Comparison of ENCODE assay signal across 21 cellular contexts in genomic region chr17:17081304-17081940, GRCh38. TPM values are rescaled to one million over a fixed set of nuclear protein-coding genes. Genes with fewer than 3 reads are reported as not detected.
A peak's percentile ranks its signal among the peaks of the same experiment; 100 is the strongest.
DNase-seq lines count a peak whose midpoint lies in the region; ATAC-seq, FAIRE-seq and TF ChIP-seq lines count a peak whose summit lies in the region.
"Had no signal": no experiment of that assay in that cellular context is flagged by ENCODE, and none has a peak within 500 bp of the region (broad histone marks: within the 10 kb centered on the region; RNA-seq: fewer than 3 reads in every experiment).

No MANE protein-coding gene starts in this region.

- ATAC-seq in K562, result no peak; the same call in 2 of the 3 replicates
- no peak for ATAC-seq in HG02610 (IDR thresholded peaks at IDR 0.05; ENCODE audit: unreplicated experiment)
- ATAC-seq in GM19328 (IDR thresholded peaks at IDR 0.05; ENCODE audit: unreplicated experiment), result no peak
- ATAC-seq: naive thymus-derived CD8-positive, alpha-beta T cell had no signal

- no peak for TF ChIP-seq RAD21 in K562 (CRISPR knock-in tag; conservative IDR thresholded peaks at IDR 0.05 in 1 of 2, IDR thresholded peaks at IDR 0.05 in 1 of 2)

- CTCF ChIA-PET in Calu3 (lab: Charles Lee) (no interaction called here), K562 (lab: Yijun Ruan, JAX; ENCODE audit: low intra/inter-chr PET ratio) (no interaction called here)

- no peaks in the 10 kb centered on the region for H3K79me2 ChIP-seq in K562 (ENCODE audit: control insufficient read depth, insufficient read depth, low read length)

- in situ Hi-C loops in K562 (cut with MboI), result no loop called here

- H3K27me3 ChIP-seq in K562 (ENCODE audit: control insufficient read depth in 2 of 2, insufficient read depth in 2 of 2, low read length in 2 of 2), result no peaks in the 10 kb centered on the region
- H3K27me3 ChIP-seq in skeletal muscle tissue (ENCODE audit: control insufficient read depth in 3 of 3, insufficient read depth in 3 of 3, low read length in 3 of 3), result no peaks in the 10 kb centered on the region

- POLR2A ChIA-PET in K562 (lab: Yijun Ruan, JAX), result interaction anchor here (0.6 to 0.7 kb wide), 2 partner anchors 21 to 69 kb away, joined by 3 to 5 read pairs; no protein-coding TSS in a partner anchor

- H3K9me3 Mint-ChIP-seq in Calu3 (ENCODE audit: low read depth, unreplicated experiment), result no peaks in the 10 kb centered on the region
- H3K9me3 Mint-ChIP-seq: activated CD4-positive, alpha-beta T cell treated with anti-CD3 and anti-CD28 coated beads, Interleukin-2, amount 10 ng/mL, durations not matched to agents 24 days and 14 days; CD8-positive, alpha-beta memory T cell; naive thymus-derived CD8-positive, alpha-beta T cell had no signal

- no peaks in the 10 kb centered on the region for H3K27me3 Mint-ChIP-seq in Calu3 (ENCODE audit: unreplicated experiment)
- H3K27me3 Mint-ChIP-seq: activated CD4-positive, alpha-beta T cell treated with anti-CD3 and anti-CD28 coated beads, Interleukin-2, amount 10 ng/mL, durations not matched to agents 24 days and 14 days; naive thymus-derived CD8-positive, alpha-beta T cell had no signal

- H3K4me1 ChIP-seq in K562 (replicated peaks in 1 of 2; ENCODE audit: control insufficient read depth in 2 of 2, insufficient read depth in 2 of 2, low read length in 2 of 2) (peaks cover 18 to 21% of the 10 kb centered on the region in 2 experiments; a peak in 4 of 5 replicates), skeletal muscle tissue (ENCODE audit: control insufficient read depth in 3 of 3, insufficient read depth in 3 of 3, low read length in 3 of 3) (peaks cover 45 to 73% (median 66%) of the 10 kb centered on the region in 3 donors)

- H3K9me1 ChIP-seq in K562 (ENCODE audit: control insufficient read depth, insufficient read depth, low read length), result no peaks in the 10 kb centered on the region

- H3K4me3 ChIP-seq in K562 (no peak overlapping the region), skeletal muscle tissue (ENCODE audit: low read length in 3 of 3) (no peak overlapping the region)
- H3K4me3 ChIP-seq: smooth muscle cell had no signal

- H3K27ac ChIP-seq in K562 (ENCODE audit: extremely low read depth, low read depth, low read length) (no peak overlapping the region), skeletal muscle tissue (ENCODE audit: low read depth, low read length) (peak overlapping the region; percentile 13)

- H2AFZ ChIP-seq in K562 (ENCODE audit: low read depth, low read length), result no peak overlapping the region

- peak overlapping the region; percentile 41 for H3K4me2 ChIP-seq in K562 (ENCODE audit: insufficient read depth, low read length)
- H3K4me2 ChIP-seq: smooth muscle cell had no signal

- H3K36me3 Mint-ChIP-seq in Calu3 (ENCODE audit: insufficient read depth, unreplicated experiment), result peaks cover 71% of the 10 kb centered on the region

- DNase-seq in Calu3, result no peak
- DNase-seq in K562 (ENCODE audit: extremely low read depth in 1 of 4, low spot score in 3 of 4), result peak in 1 of 4 experiments; percentile 5
- DNase-seq in islet precursor cell, result peak; percentile 46
- DNase-seq in DMS53 (lab: John Stamatoyannopoulos, UW), result no peak
- no peak for DNase-seq in GM12892 (ENCODE audit: insufficient read length)
- DNase-seq: activated CD4-positive, alpha-beta T cell treated with anti-CD3 and anti-CD28 coated beads, Interleukin-2, amount 10 ng/mL, durations not matched to agents 24 days and 14 days; activated CD8-positive, alpha-beta memory T cell treated with anti-CD3 and anti-CD28 coated beads, Interleukin-2, amount 50 U/mL, for 48 hours; activated gamma-delta T cell treated with Interleukin-2 at 50 U/mL for 16 hours; amniotic stem cell; cerebellar nuclear complex; hippocampal formation; NCI-H526; SHP77 treated with DMSO at 0.1 percent for 48 hours; stimulated activated CD8-positive, alpha-beta memory T cell treated with anti-CD3 and anti-CD28 coated beads, Interleukin-4, amount 100 ng/mL, for 48 hours had no signal

- no TSS peak for BruUV-seq in Calu3 (replicated peaks; lab: Mats Ljungman, UMichigan)
- no TSS peak for BruUV-seq in K562 (replicated peaks; lab: Mats Ljungman, UMichigan)

- H3K36me3 ChIP-seq in K562 (ENCODE audit: control insufficient read depth, insufficient read depth, low read length), result peaks cover 21% of the 10 kb centered on the region; the same call in 2 of the 3 replicates
- peaks cover 22 to 28% (median 25%) of the 10 kb centered on the region in 3 donors for H3K36me3 ChIP-seq in skeletal muscle tissue (ENCODE audit: control insufficient read depth in 3 of 3, insufficient read depth in 3 of 3, low read length in 3 of 3)

- peaks cover 25% of the 10 kb centered on the region for H3K4me1 Mint-ChIP-seq in Calu3 (ENCODE audit: low read depth, unreplicated experiment)

- intact Hi-C loops in Calu3 (cut with micrococcal nuclease; ENCODE audit: unreplicated experiment) (no loop called here), K562 (cut with micrococcal nuclease) (no loop called here)

- H3K9ac ChIP-seq in K562 (ENCODE audit: insufficient read depth in 1 of 2, low read depth in 2 of 2, low read length in 2 of 2) (0 out of 4 replicates have a peak overlapping the region, but pooled peaks of 1 of the 2 experiments have one; percentile 78), skeletal muscle tissue (ENCODE audit: low read depth in 1 of 3, low read length in 3 of 3) (peak overlapping the region in 1 of 3 donors; percentile 40)

- TF ChIP-seq POLR2A in K562 (conservative IDR thresholded peaks at IDR 0.05) (no peak), GM12892 (IDR thresholded peaks at IDR 0.05; ENCODE audit: low read depth, low read length) (no peak)

- WGBS in K562 (ENCODE audit: insufficient coverage, low coverage, missing lambda C conversion rate), result 38% methylated on average over 8 of the region's 13 CpGs

- no peak for TF ChIP-seq EP300 in K562 (IDR thresholded peaks at IDR 0.05; ENCODE audit: low read length)

- TF ChIP-seq CTCF in Calu3 (IDR thresholded peaks at IDR 0.05; ENCODE audit: unreplicated experiment), result no peak
- no peak for TF ChIP-seq CTCF in K562 (IDR thresholded peaks at IDR 0.05 in 2 of 3, conservative IDR thresholded peaks at IDR 0.05 in 1 of 3; ENCODE audit: insufficient read depth in 2 of 3, low read depth in 1 of 3, low read length in 3 of 3)

- H3K9me3 ChIP-seq in K562 (replicated peaks; ENCODE audit: control insufficient read depth, insufficient read depth, low read depth, low read length) (no peaks in the 10 kb centered on the region), skeletal muscle tissue (ENCODE audit: control insufficient read depth in 3 of 3, low read length in 3 of 3) (no peaks in the 10 kb centered on the region)

- no peak overlapping the region for H3K4me3 Mint-ChIP-seq in Calu3 (ENCODE audit: low read depth, unreplicated experiment)
- H3K4me3 Mint-ChIP-seq: activated CD4-positive, alpha-beta T cell treated with anti-CD3 and anti-CD28 coated beads, Interleukin-2, amount 10 ng/mL, durations not matched to agents 24 days and 14 days; CD8-positive, alpha-beta memory T cell; naive thymus-derived CD8-positive, alpha-beta T cell had no signal

- H3K27ac Mint-ChIP-seq in Calu3 (ENCODE audit: unreplicated experiment), result peak overlapping the region; percentile 33
- H3K27ac Mint-ChIP-seq: activated CD4-positive, alpha-beta T cell treated with anti-CD3 and anti-CD28 coated beads, Interleukin-2, amount 10 ng/mL, durations not matched to agents 24 days and 14 days had no signal

- FAIRE-seq in K562 (lab: Jason Lieb, UNC) (no peak), GM12892 (lab: Jason Lieb, UNC) (no peak)
- FAIRE-seq: keratinocyte had no signal

- H4K20me1 ChIP-seq in K562 (replicated peaks; ENCODE audit: control insufficient read depth, insufficient read depth, low read length), result no peaks in the 10 kb centered on the region

TF ChIP-seq in K562, 482 proteins besides CTCF, POLR2A, EP300 and RAD21 (continues in another document):
- TF ChIP-seq TFAM (CRISPR knock-in tag; conservative IDR thresholded peaks at IDR 0.05) (no peak), C11orf30 (IDR thresholded peaks at IDR 0.05; ENCODE audit: low read depth) (peak; percentile 37; the same call in 1 of the 2 replicates), ID3 (CRISPR knock-in tag; IDR thresholded peaks at IDR 0.05) (no peak), ID3 (tag; IDR thresholded peaks at IDR 0.05) (peak; percentile 70), HNRNPL (IDR thresholded peaks at IDR 0.05; ENCODE audit: low read depth, low read length) (no peak), ARID1B (IDR thresholded peaks at IDR 0.05) (0 out of 2 replicates have a peak, but pooled peaks have one; percentile 29), CCNT2 (IDR thresholded peaks at IDR 0.05; ENCODE audit: borderline replicate concordance, extremely low read depth, insufficient read length, low read depth, low read length) (no peak), ZSCAN32 (CRISPR knock-in tag; IDR thresholded peaks at IDR 0.05) (no peak)

RNA-seq across cellular contexts. Expression of gene MPRIP, which starts 39.2 kb away (rescaled TPM):
- total RNA-seq in Calu3 (2022) (338 and 423 TPM in 2 replicates), K562 (2014; rRNA removed) (49.0 and 70.2 TPM in 2 replicates), K562 (2014; rRNA removed; fragmentation: Illumina TruSeq; extraction: Trizol) (29.2 and 33.4 TPM in 2 replicates), K562 (2015; rRNA removed; fragmentation: Illumina TruSeq; extraction: Trizol) (41.3 and 41.8 TPM in 2 replicates), K562 (2021) (71.0 and 72.6 TPM in 2 replicates), skeletal muscle tissue (79.3 TPM)
- total RNA-seq in K562 (2011; cell fraction: chromatin; rRNA removed; ENCODE audit: low replicate concordance), result 73.2 and 115 TPM in 2 replicates
- total RNA-seq in K562 (2011; cell fraction: nucleolus; rRNA removed), result 49.1 and 50.7 TPM in 2 replicates
- total RNA-seq in K562 (2011; cell fraction: nucleoplasm; rRNA removed), result 59.9 and 61.7 TPM in 2 replicates
- polyA plus RNA-seq in K562 (2011; rRNA removed) (22.8 and 28.6 TPM in 2 replicates), K562 (2014; fragmentation: Illumina TruSeq; extraction: Trizol) (28.7 and 30.1 TPM in 2 replicates), K562 (2014; fragmentation: Nextera tagmentation; extraction: Ambion mirVana) (10 to 100 TPM; 10.0 to 10.1 TPM), K562 (2014; rRNA removed) (32.0 and 37.6 TPM in 2 replicates)
- 21.1 and 26.2 TPM in 2 replicates for polyA plus RNA-seq in K562 (2011; cell fraction: cytosol; rRNA removed)
- polyA plus RNA-seq in K562 (2011; cell fraction: nucleus; rRNA removed), result 35.5 and 45.4 TPM in 2 replicates
- polyA plus RNA-seq in K562 (2012), result 36.3 and 45.7 TPM in 2 replicates
- 30.8 and 32.1 TPM in 2 replicates for polyA minus RNA-seq in K562 (2011; rRNA and poly(A)+ RNA removed)
- polyA minus RNA-seq in K562 (2011; cell fraction: cytosol; rRNA and poly(A)+ RNA removed), result 20.0 and 30.2 TPM in 2 replicates
- 21.0 and 28.3 TPM in 2 replicates for polyA minus RNA-seq in K562 (2011; cell fraction: nucleus; rRNA and poly(A)+ RNA removed)
- polyA plus RNA-seq in GM12892 (2012; ENCODE audit: missing spikeins), result 53.9 TPM
